In the genomic region with DNA sequence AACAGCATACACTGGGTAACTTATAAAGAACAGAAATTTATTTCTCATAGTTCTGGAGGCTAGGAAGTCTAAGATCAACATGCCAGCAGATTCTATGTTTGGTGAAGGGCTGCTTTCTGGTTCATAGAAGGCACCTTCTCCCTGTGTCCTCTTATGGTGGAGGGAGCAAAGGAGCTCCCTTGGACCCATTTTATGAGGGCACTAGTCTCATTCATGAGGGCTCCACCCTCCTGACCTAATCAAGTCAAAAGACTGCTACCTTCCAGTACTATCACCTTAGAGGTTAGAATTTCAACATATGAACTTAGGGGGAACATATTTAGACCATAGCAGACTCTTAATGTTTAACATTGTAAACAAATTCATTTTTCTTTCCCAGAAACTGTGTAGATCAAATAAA, we compare ENCODE assay signal across 26 cellular contexts.
"Had no signal": no experiment of that assay in that cellular context is flagged by ENCODE, and none has a peak within 500 bp of the region (broad histone marks: within the 10 kb centered on the region; RNA-seq: fewer than 3 reads in every experiment).

No MANE protein-coding gene starts in this region.

- H3K36me3 ChIP-seq: stomach, suprapubic skin, thoracic aorta, thyroid gland, tibial artery, tibial nerve, transverse colon, upper lobe of left lung, upper lobe of right lung, uterus, vagina had no signal

- H3K27me3 ChIP-seq: stomach, suprapubic skin, testis, thyroid gland, tibial artery, tibial nerve, transverse colon, upper lobe of left lung, upper lobe of right lung, uterus, vagina had no signal

- H3K4me3 ChIP-seq: stomach, suprapubic skin, testis, thoracic aorta, thyroid gland, tibial artery, tibial nerve, transverse colon, upper lobe of left lung, upper lobe of right lung, uterus, vagina had no signal

- H3K4me1 ChIP-seq: stomach, suprapubic skin, testis, thyroid gland, tibial artery, tibial nerve, transverse colon, upper lobe of left lung, upper lobe of right lung, uterus, vagina had no signal

- ATAC-seq: stimulated activated effector memory CD8-positive, alpha-beta T cell treated with anti-CD3 and anti-CD28 coated beads, Interleukin-12 subunit alpha, Interleukin-12 subunit beta, amount 100 ng/mL, for 72 hours; stimulated activated memory B cell treated with anti-CD40 and anti-IgM and Interleukin-4, amounts not matched to agents 10 μg/mL and 1 μg/mL and 100 μg/mL, for 72 hours; stimulated activated naive B cell treated with anti-CD40 and anti-IgM and Interleukin-4, amounts not matched to agents 10 μg/mL and 1 μg/mL and 100 μg/mL, for 72 hours; stimulated activated naive CD8-positive, alpha-beta T cell treated with anti-CD3 and anti-CD28 coated beads, Interleukin-15, amount 100 ng/mL, for 72 hours; stimulated activated naive CD8-positive, alpha-beta T cell treated with anti-CD3 and anti-CD28 coated beads, Interleukin-15, Interleukin-2, amounts not matched to agents 100 U/mL and 50 U/mL, for 24 hours; upper lobe of right lung had no signal

- H3K27ac ChIP-seq: stomach, suprapubic skin, testis, thoracic aorta, thyroid gland, tibial artery, tibial nerve, transverse colon, upper lobe of left lung, upper lobe of right lung, uterus, vagina had no signal

- H3K9me3 ChIP-seq: stomach, suprapubic skin, testis, thoracic aorta, thyroid gland, tibial artery, tibial nerve, transverse colon, upper lobe of left lung, upper lobe of right lung, uterus, vagina had no signal

- DNase-seq: stimulated activated CD4-positive, alpha-beta T cell treated with anti-CD3 and anti-CD28 coated beads, Interleukin-2, amount 100 ng/mL, for 48 hours; stimulated activated CD4-positive, alpha-beta T cell treated with anti-CD3 and anti-CD28 coated beads, Interleukin-4, amount 100 ng/mL, for 1 hour; stimulated activated CD4-positive, alpha-beta T cell treated with anti-CD3 and anti-CD28 coated beads, Interleukin-4, amount 100 ng/mL, for 24 hours; stimulated activated CD4-positive, alpha-beta T cell treated with anti-CD3 and anti-CD28 coated beads, Interleukin-4, amount 100 ng/mL, for 4 hours; stimulated activated CD8-positive, alpha-beta memory T cell treated with anti-CD3 and anti-CD28 coated beads, Interleukin-4, amount 100 ng/mL, for 48 hours; stimulated activated naive B cell treated with anti-CD40 and anti-IgM and Interleukin-4, amounts not matched to agents 10 μg/mL and 1 μg/mL and 100 μg/mL, for 72 hours; stimulated activated naive CD4-positive, alpha-beta T cell; stimulated activated naive CD4-positive, alpha-beta T cell treated with Interleukin-2 at 50 U/mL for 16 hours; stimulated activated naive CD8-positive, alpha-beta T cell treated with anti-CD3 and anti-CD28 coated beads, Interleukin-15, amount 100 ng/mL, for 72 hours; stimulated activated naive CD8-positive, alpha-beta T cell treated with anti-CD3 and anti-CD28 coated beads, Interleukin-15, Interleukin-2, amounts not matched to agents 100 U/mL and 50 U/mL, for 24 hours; stomach; substantia nigra; testis; thyroid gland; tibial artery; transverse colon; trophoblast cell; upper lobe of left lung; upper lobe of right lung; uterus had no signal
